ENCODE assay signal across 1 cellular context in genomic region chr13:113077953-113078894, GRCh38.
TF ChIP-seq lines count a peak whose summit lies in the region.

No MANE protein-coding gene starts in this region.

TF ChIP-seq in GM23338, 12 proteins besides CTCF, POLR2A, EP300 and RAD21 (continued from another document):
- TF ChIP-seq ZNF462 (CRISPR knock-in tag; IDR thresholded peaks at IDR 0.05): no peak
- TF ChIP-seq CREB1 (CRISPR knock-in tag; IDR thresholded peaks at IDR 0.05; ENCODE audit: low read depth): no peak
- TF ChIP-seq JUNB (IDR thresholded peaks at IDR 0.05; ENCODE audit: unreplicated experiment): no peak
- TF ChIP-seq EZH2 (IDR thresholded peaks at IDR 0.05; ENCODE audit: low read depth, unreplicated experiment): no peak
- TF ChIP-seq EZH2phosphoT487 (IDR thresholded peaks at IDR 0.05; ENCODE audit: unreplicated experiment): no peak
- no peak for TF ChIP-seq ZNF331 (CRISPR knock-in tag; IDR thresholded peaks at IDR 0.05; ENCODE audit: low read depth)
- no peak for TF ChIP-seq ETS1 (IDR thresholded peaks at IDR 0.05)
- TF ChIP-seq REST (IDR thresholded peaks at IDR 0.05; ENCODE audit: unreplicated experiment): no peak
